ENCODE assay signal across 8 cellular contexts in the genomic region with DNA sequence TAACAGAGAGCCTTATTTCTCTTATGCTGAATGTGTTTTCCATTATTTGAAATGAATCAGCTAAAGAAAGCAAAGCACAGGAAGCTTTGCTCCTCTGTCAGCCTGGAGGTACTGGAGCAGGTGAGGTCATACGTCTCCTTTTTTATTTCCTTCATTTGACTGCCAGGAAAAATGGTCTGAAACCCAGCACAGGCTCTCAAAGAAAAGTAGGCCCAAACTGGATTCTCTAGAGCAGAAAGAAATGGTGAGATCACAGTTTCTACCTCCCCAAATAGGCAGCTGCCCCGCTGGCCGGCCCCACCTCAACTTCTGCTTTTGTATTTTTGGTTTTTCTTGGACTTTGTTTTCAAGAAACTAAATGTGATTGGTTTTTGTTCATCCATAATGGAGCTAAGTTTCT.
DNase-seq lines count a peak whose midpoint lies in the region; ATAC-seq and TF ChIP-seq lines count a peak whose summit lies in the region.

No MANE protein-coding gene starts in this region.

- ATAC-seq in GM21360 (IDR thresholded peaks at IDR 0.05; ENCODE audit: unreplicated experiment) = peak; percentile 68
- peak; percentile 43 for ATAC-seq in HG03565 (IDR thresholded peaks at IDR 0.05; ENCODE audit: unreplicated experiment)

- peak overlapping the region; percentile 16; the same call in 1 of the 2 replicates for H3K4me3 ChIP-seq in GM12865 (ENCODE audit: low read depth, low read length)
- H3K4me3 ChIP-seq in astrocyte of the spinal cord (ENCODE audit: low read depth, low read length) = no peak overlapping the region

- DNase-seq in GM12865 (ENCODE audit: low read depth) = peak; percentile 76
- peak; percentile 29 for DNase-seq in astrocyte of the spinal cord (ENCODE audit: low read depth, low spot score)
- no peak for DNase-seq in HT-29 (ENCODE audit: low spot score)
- no peak for DNase-seq in LoVo (ENCODE audit: low spot score)
- no peak for DNase-seq in medulla oblongata (ENCODE audit: extremely low spot score)
- DNase-seq in DMS114 treated with DMSO at 0.1 percent for 48 hours (lab: John Stamatoyannopoulos, UW; ENCODE audit: unreplicated experiment) = no peak

- in situ Hi-C loops in astrocyte of the spinal cord (cut with HindIII; ENCODE audit: low sequenced_read_pairs) = no loop called here

- no peak for TF ChIP-seq CTCF in GM12865 (IDR thresholded peaks at IDR 0.05; ENCODE audit: insufficient read depth, low read depth, low read length, missing control alignments)
- TF ChIP-seq CTCF in astrocyte of the spinal cord (IDR thresholded peaks at IDR 0.05; ENCODE audit: low read depth, low read length) = no peak

Comparison
In these comparisons a context has a peak if more than half of its experiments do, and no peak if none do; other contexts are left out.
1. DNase-seq: peak in GM12865 (single experiment) and astrocyte of the spinal cord (single experiment); none in HT-29 (single experiment), LoVo (single experiment), medulla oblongata (single experiment) and DMS114 treated with DMSO at 0.1 percent for 48 hours (single experiment).